In genomic region chr22:32031466-32031865, GRCh38 we compare ENCODE assay signal across 21 cellular contexts.
A peak's percentile ranks its signal among the peaks of the same experiment; 100 is the strongest.
DNase-seq lines count a peak whose midpoint lies in the region; ATAC-seq and TF ChIP-seq lines count a peak whose summit lies in the region.
"Had no signal": no experiment of that assay in that cellular context is flagged by ENCODE, and none has a peak within 500 bp of the region (broad histone marks: within the 10 kb centered on the region; RNA-seq: fewer than 3 reads in every experiment).

No MANE protein-coding gene starts in this region.

- H3K4me3 Mint-ChIP-seq in nephron progenitor cell, result no peak overlapping the region
- H3K4me3 Mint-ChIP-seq: B cell; CD4-positive, alpha-beta T cell; CD8-positive, alpha-beta T cell had no signal

- DNase-seq in choroid plexus epithelial cell (ENCODE audit: low read depth) (peak; percentile 7), nephron progenitor cell (no peak), putamen (ENCODE audit: low spot score) (peak; percentile 11), AML-193 (lab: John Stamatoyannopoulos, UW) (no peak), MV-4-11 (lab: John Stamatoyannopoulos, UW) (no peak)
- DNase-seq: 8988T; ACHN; CD4-positive, alpha-beta T cell; CD8-positive, alpha-beta T cell; COR-L47; DMS 273 treated with DMSO at 0.1 percent for 48 hours; DMS153; DMS53; DMS79; DND-41; EL; GDM1 had no signal

- H3K27ac Mint-ChIP-seq in nephron progenitor cell, result peak overlapping the region; percentile 91
- H3K27ac Mint-ChIP-seq: B cell; CD4-positive, alpha-beta T cell; CD8-positive, alpha-beta T cell had no signal

- H3K4me1 Mint-ChIP-seq in nephron progenitor cell, result no peaks in the 10 kb centered on the region
- H3K4me1 Mint-ChIP-seq: B cell had no signal

- TF ChIP-seq CTCF in choroid plexus epithelial cell (conservative IDR thresholded peaks at IDR 0.05; ENCODE audit: low read depth, low read length), result no peak
- no peak for TF ChIP-seq CTCF in nephron progenitor cell (IDR thresholded peaks at IDR 0.05)

- peaks cover 33% of the 10 kb centered on the region for H3K27me3 Mint-ChIP-seq in nephron progenitor cell (ENCODE audit: low read depth, poor library complexity)
- H3K27me3 Mint-ChIP-seq: CD4-positive, alpha-beta T cell had no signal

- no peaks in the 10 kb centered on the region for H3K36me3 Mint-ChIP-seq in nephron progenitor cell (ENCODE audit: low read depth)
- H3K36me3 Mint-ChIP-seq: CD8-positive, alpha-beta T cell had no signal

- no peak overlapping the region for H3K4me3 ChIP-seq in choroid plexus epithelial cell (ENCODE audit: low read depth, low read length)
- H3K4me3 ChIP-seq: BLaER1 treated with 17β-estradiol and CSF1 and Interleukin-3, amounts not matched to agents 10 nM and 100 nM; GM12878 had no signal

- no peak for ATAC-seq in HG03139 (IDR thresholded peaks at IDR 0.05; ENCODE audit: unreplicated experiment)
- ATAC-seq: CD8-positive, alpha-beta T cell; GM12878 had no signal

- H3K9me3 Mint-ChIP-seq in nephron progenitor cell, result no peaks in the 10 kb centered on the region
- H3K9me3 Mint-ChIP-seq: CD4-positive, alpha-beta T cell; CD8-positive, alpha-beta T cell had no signal

Comparison
In these comparisons a context has a peak if more than half of its experiments do, and no peak if none do; other contexts are left out.
1. DNase-seq: peak in choroid plexus epithelial cell (single experiment) and putamen (single experiment); none in nephron progenitor cell (single experiment), AML-193 (0 of 2) and MV-4-11 (single experiment).